11 cellular contexts compared by ENCODE assay signal in genomic region chr12:92224685-92225331, GRCh38.
DNase-seq lines count a peak whose midpoint lies in the region; ATAC-seq, FAIRE-seq and TF ChIP-seq lines count a peak whose summit lies in the region.
"Had no signal": no experiment of that assay in that cellular context is flagged by ENCODE, and none has a peak within 500 bp of the region (broad histone marks: within the 10 kb centered on the region; RNA-seq: fewer than 3 reads in every experiment).

No MANE protein-coding gene starts in this region.

- peak; percentile 29 for FAIRE-seq in K562 (lab: Jason Lieb, UNC)

- H3K4me3 ChIP-seq in K562: no peak overlapping the region
- H3K4me3 ChIP-seq in Peyer's patch: no peak overlapping the region
- H3K4me3 ChIP-seq: BLaER1 treated with 17β-estradiol and CSF1 and Interleukin-3, amounts not matched to agents 10 nM and 100 nM had no signal

- H3K36me3 ChIP-seq in K562 (ENCODE audit: control insufficient read depth, insufficient read depth, low read length): no peaks in the 10 kb centered on the region
- no peaks in the 10 kb centered on the region for H3K36me3 ChIP-seq in Peyer's patch
- H3K36me3 ChIP-seq: BLaER1 treated with 17β-estradiol and CSF1 and Interleukin-3, amounts not matched to agents 10 nM and 100 nM had no signal

- no peaks in the 10 kb centered on the region for H3K79me2 ChIP-seq in K562 (ENCODE audit: control insufficient read depth, insufficient read depth, low read length)

- no peak; the same call in 1 of the 2 replicates for TF ChIP-seq EP300 in K562 (IDR thresholded peaks at IDR 0.05; ENCODE audit: low read length)

- no peaks in the 10 kb centered on the region for H3K9me1 ChIP-seq in K562 (ENCODE audit: control insufficient read depth, insufficient read depth, low read length)

- peak overlapping the region; percentile 65 for H3K4me2 ChIP-seq in K562 (ENCODE audit: insufficient read depth, low read length)

- no peak overlapping the region for H3K27ac ChIP-seq in K562 (ENCODE audit: extremely low read depth, low read depth, low read length)
- no peak overlapping the region for H3K27ac ChIP-seq in Peyer's patch
- H3K27ac ChIP-seq: BLaER1 treated with 17β-estradiol and CSF1 and Interleukin-3, amounts not matched to agents 10 nM and 100 nM had no signal

- peak; percentile 76 for DNase-seq in A172 (ENCODE audit: low spot score)
- peak; percentile 72 for DNase-seq in HCEC 1CT
- peak; percentile 8 to 74 (median 28) for DNase-seq in K562 (ENCODE audit: extremely low read depth in 1 of 4, low spot score in 3 of 4)
- peak; percentile 69 for DNase-seq in iris pigment epithelial cell (ENCODE audit: low read depth)
- no peak for DNase-seq in Peyer's patch
- DNase-seq in retina: no peak
- no peak for DNase-seq in activated naive CD4-positive, alpha-beta T cell treated with anti-CD3 and anti-CD28 coated beads, Interleukin-2, amount 50 U/mL, for 72 hours (ENCODE audit: low spot score in 2 of 2)
- DNase-seq in stimulated activated naive CD4-positive, alpha-beta T cell (lab: John Stamatoyannopoulos, UW): no peak

- no peaks in the 10 kb centered on the region for H4K20me1 ChIP-seq in K562 (replicated peaks; ENCODE audit: control insufficient read depth, insufficient read depth, low read length)
- H4K20me1 ChIP-seq: BLaER1 treated with 17β-estradiol and CSF1 and Interleukin-3, amounts not matched to agents 10 nM and 100 nM had no signal

- BruUV-seq in K562 (replicated peaks; lab: Mats Ljungman, UMichigan): no TSS peak

- no peak overlapping the region for H3K27ac Mint-ChIP-seq in activated naive CD4-positive, alpha-beta T cell treated with anti-CD3 and anti-CD28 coated beads, Interleukin-2, amount 50 U/mL, for 72 hours
- H3K27ac Mint-ChIP-seq: dendritic cell treated with granulocyte-macrophage colony-stimulating factor and Interleukin-4, amounts not matched to agents 40 ng/mL and 50 ng/mL, for 4 days; T-helper 1 cell treated with Interleukin-12 subunit alpha and Interleukin-12 subunit beta and Interleukin-4 antibody, amounts not matched to agents 30 μg/mL and 1 μg/mL, for 36 hours had no signal

- peak overlapping the region; percentile 37 for H2AFZ ChIP-seq in K562 (ENCODE audit: low read depth, low read length)

- no peaks in the 10 kb centered on the region for H3K36me3 Mint-ChIP-seq in activated naive CD4-positive, alpha-beta T cell treated with anti-CD3 and anti-CD28 coated beads, Interleukin-2, amount 50 U/mL, for 72 hours

- intact Hi-C loops in K562 (cut with micrococcal nuclease): no loop called here

- no peak overlapping the region for H3K9ac ChIP-seq in K562 (ENCODE audit: insufficient read depth in 1 of 2, low read depth in 2 of 2, low read length in 2 of 2)
- H3K9ac ChIP-seq: BLaER1 treated with 17β-estradiol and CSF1 and Interleukin-3, amounts not matched to agents 10 nM and 100 nM had no signal

- TF ChIP-seq CTCF in K562 (IDR thresholded peaks at IDR 0.05 in 2 of 3, conservative IDR thresholded peaks at IDR 0.05 in 1 of 3; ENCODE audit: insufficient read depth in 2 of 3, low read depth in 1 of 3, low read length in 3 of 3): no peak
- no peak for TF ChIP-seq CTCF in Peyer's patch (IDR thresholded peaks at IDR 0.05)

- H3K9me3 Mint-ChIP-seq in activated naive CD4-positive, alpha-beta T cell treated with anti-CD3 and anti-CD28 coated beads, Interleukin-2, amount 50 U/mL, for 72 hours: no peaks in the 10 kb centered on the region
- H3K9me3 Mint-ChIP-seq: dendritic cell treated with granulocyte-macrophage colony-stimulating factor and Interleukin-4, amounts not matched to agents 40 ng/mL and 50 ng/mL, for 4 days; T-helper 1 cell treated with Interleukin-12 subunit alpha and Interleukin-12 subunit beta and Interleukin-4 antibody, amounts not matched to agents 30 μg/mL and 1 μg/mL, for 36 hours had no signal

- no peaks in the 10 kb centered on the region for H3K9me3 ChIP-seq in K562 (replicated peaks; ENCODE audit: control insufficient read depth, insufficient read depth, low read depth, low read length)
- H3K9me3 ChIP-seq in Peyer's patch: no peaks in the 10 kb centered on the region

- POLR2A ChIA-PET in K562 (lab: Yijun Ruan, JAX): interaction anchor here (2.5 kb wide), 1 partner anchor 79 kb away, joined by 7 read pairs; the partner anchor contains the start of gene BTG1

- TF ChIP-seq POLR2A in K562 (conservative IDR thresholded peaks at IDR 0.05) (no peak), Peyer's patch (IDR thresholded peaks at IDR 0.05) (no peak)

- WGBS in K562 (ENCODE audit: insufficient coverage, low coverage, missing lambda C conversion rate): 2% methylated on average over 6 of the region's 6 CpGs

- CTCF ChIA-PET in K562 (lab: Yijun Ruan, JAX; ENCODE audit: low intra/inter-chr PET ratio): no interaction called here

- peak; percentile 89 for ATAC-seq in K562
- no peak for ATAC-seq in activated naive CD4-positive, alpha-beta T cell treated with anti-CD3 and anti-CD28 coated beads, Interleukin-2, amount 50 U/mL, for 72 hours

- TF ChIP-seq RAD21 in K562 (CRISPR knock-in tag; conservative IDR thresholded peaks at IDR 0.05 in 1 of 2, IDR thresholded peaks at IDR 0.05 in 1 of 2): no peak

- H3K4me1 ChIP-seq in K562 (replicated peaks in 1 of 2; ENCODE audit: control insufficient read depth in 2 of 2, insufficient read depth in 2 of 2, low read length in 2 of 2) (peaks cover 5 to 8% of the 10 kb centered on the region in 2 experiments; a peak in 3 of 5 replicates), Peyer's patch (no peaks in the 10 kb centered on the region)

- H3K27me3 ChIP-seq in K562 (ENCODE audit: control insufficient read depth in 2 of 2, insufficient read depth in 2 of 2, low read length in 2 of 2): no peaks in the 10 kb centered on the region
- H3K27me3 ChIP-seq in Peyer's patch: no peaks in the 10 kb centered on the region
- H3K27me3 ChIP-seq: BLaER1 treated with 17β-estradiol and CSF1 and Interleukin-3, amounts not matched to agents 10 nM and 100 nM had no signal

- in situ Hi-C loops in K562 (cut with MboI): no loop called here

TF ChIP-seq in K562, 482 proteins besides CTCF, POLR2A, EP300 and RAD21 (continues in another document):
- TF ChIP-seq TCF3 (CRISPR knock-in tag; IDR thresholded peaks at IDR 0.05): peak; percentile 60
- TF ChIP-seq ATF1 (CRISPR knock-in tag; IDR thresholded peaks at IDR 0.05): no peak
- TF ChIP-seq ATF1 (tag; IDR thresholded peaks at IDR 0.05): peak; percentile 22; the same call in 1 of the 2 replicates
- TF ChIP-seq CBFA2T2 (conservative IDR thresholded peaks at IDR 0.05): peak; percentile 52; the same call in 1 of the 2 replicates
- TF ChIP-seq ELF2 (CRISPR knock-in tag; IDR thresholded peaks at IDR 0.05): no peak
- TF ChIP-seq BHLHE40 (IDR thresholded peaks at IDR 0.05; ENCODE audit: low read length): peak; percentile 42
- TF ChIP-seq JUN (IDR thresholded peaks at IDR 0.05; ENCODE audit: borderline replicate concordance, low read depth, low read length): peak; percentile 46; the same call in 1 of the 2 replicates
- TF ChIP-seq JUN (CRISPR knock-in tag; IDR thresholded peaks at IDR 0.05; ENCODE audit: borderline replicate concordance): no peak
- TF ChIP-seq CEBPB (tag; IDR thresholded peaks at IDR 0.05): no peak
- no peak for TF ChIP-seq HDGF (IDR thresholded peaks at IDR 0.05)
- no peak for TF ChIP-seq MXI1 (IDR thresholded peaks at IDR 0.05; ENCODE audit: low read depth, low read length)
- no peak for TF ChIP-seq ZNF830 (CRISPR knock-in tag; IDR thresholded peaks at IDR 0.05)
- TF ChIP-seq ZNF561 (CRISPR knock-in tag; conservative IDR thresholded peaks at IDR 0.05): no peak
- no peak for TF ChIP-seq SRSF1 (IDR thresholded peaks at IDR 0.05; ENCODE audit: low read depth, low read length)
- peak; percentile 33; the same call in 1 of the 2 replicates for TF ChIP-seq NCOR1 (IDR thresholded peaks at IDR 0.05)
- no peak for TF ChIP-seq STAT5A (IDR thresholded peaks at IDR 0.05; ENCODE audit: borderline replicate concordance, low read length)
- no peak for TF ChIP-seq NR2C2 (CRISPR knock-in tag; IDR thresholded peaks at IDR 0.05)
- peak; percentile 30; the same call in 1 of the 2 replicates for TF ChIP-seq NR2C2 (tag; IDR thresholded peaks at IDR 0.05)
- TF ChIP-seq NFXL1 (CRISPR knock-in tag; IDR thresholded peaks at IDR 0.05): no peak
- TF ChIP-seq KAT8 (IDR thresholded peaks at IDR 0.05; ENCODE audit: low read depth): no peak
- peak; percentile 62 for TF ChIP-seq ZFP91 (CRISPR knock-in tag; IDR thresholded peaks at IDR 0.05)
- TF ChIP-seq SMAD3 (CRISPR knock-in tag; conservative IDR thresholded peaks at IDR 0.05): no peak
- no peak for TF ChIP-seq TARDBP (IDR thresholded peaks at IDR 0.05)
- 0 out of 2 replicates have a peak, but pooled peaks have one; percentile 29 for TF ChIP-seq CREM (IDR thresholded peaks at IDR 0.05; ENCODE audit: low read depth)
- TF ChIP-seq MTF1 (CRISPR knock-in tag; IDR thresholded peaks at IDR 0.05; ENCODE audit: borderline replicate concordance): no peak
- TF ChIP-seq BDP1 (IDR thresholded peaks at IDR 0.05; ENCODE audit: insufficient read depth, insufficient read length): no peak
- no peak for TF ChIP-seq BRF2 (IDR thresholded peaks at IDR 0.05; ENCODE audit: borderline replicate concordance, insufficient read depth, insufficient read length)

Comparison
In these comparisons a context has a peak if more than half of its experiments do, and no peak if none do; other contexts are left out.
1. DNase-seq: peak in A172 (single experiment), HCEC 1CT (single experiment), K562 (4 of 4) and iris pigment epithelial cell (single experiment); none in Peyer's patch (0 of 3), retina (single experiment), activated naive CD4-positive, alpha-beta T cell treated with anti-CD3 and anti-CD28 coated beads, Interleukin-2, amount 50 U/mL, for 72 hours (0 of 2) and stimulated activated naive CD4-positive, alpha-beta T cell (0 of 6).